Comparison of ENCODE assay signal across 8 cellular contexts in genomic region chr1:157137051-157137772, GRCh38. TPM values are rescaled to one million over a fixed set of nuclear protein-coding genes. Genes with fewer than 3 reads are reported as not detected.
DNase-seq lines count a peak whose midpoint lies in the region; ATAC-seq and TF ChIP-seq lines count a peak whose summit lies in the region.

No MANE protein-coding gene starts in this region.

- TF ChIP-seq POLR2A in NB4 (IDR thresholded peaks at IDR 0.05; ENCODE audit: extremely low read depth, insufficient read length), result no peak
- no peak for TF ChIP-seq POLR2A in body of pancreas (IDR thresholded peaks at IDR 0.05)

- H3K27ac ChIP-seq in DND-41 (ENCODE audit: low read length) (peak overlapping the region; percentile 88), body of pancreas (peak overlapping the region; percentile 84 to 92 (median 91)), temporal lobe (ENCODE audit: low read depth, low read length) (peak overlapping the region; percentile 11)

- peak overlapping the region; percentile 56 to 78; a peak in 3 of 4 replicates for H3K4me3 ChIP-seq in DND-41 (ENCODE audit: low read depth in 1 of 2, low read length in 2 of 2)
- H3K4me3 ChIP-seq in NB4 (ENCODE audit: low read depth, low read length), result peak overlapping the region; percentile 96
- peak overlapping the region; percentile 62 to 96 for H3K4me3 ChIP-seq in body of pancreas

- DNase-seq in DND-41 (peak; percentile 32), NB4 (ENCODE audit: low read depth) (peak; percentile 56), body of pancreas (no peak), left colon (peak in 1 of 2 donors; percentile 32), LoVo (ENCODE audit: low spot score) (no peak)
- no peak for DNase-seq in activated CD8-positive, alpha-beta memory T cell treated with anti-CD3 and anti-CD28 coated beads, Interleukin-2, amount 50 U/mL, for 4 hours

- peaks cover 47% of the 10 kb centered on the region for H3K79me2 ChIP-seq in DND-41 (ENCODE audit: insufficient read depth, low read length)

- peaks cover 7% of the 10 kb centered on the region for H3K27me3 ChIP-seq in DND-41 (ENCODE audit: insufficient read depth, low read length, poor library complexity)
- no peaks in the 10 kb centered on the region for H3K27me3 ChIP-seq in body of pancreas

- H3K4me1 ChIP-seq in DND-41 (ENCODE audit: insufficient read depth, low read length), result peaks cover 65% of the 10 kb centered on the region
- H3K4me1 ChIP-seq in body of pancreas, result peaks cover 26% of the 10 kb centered on the region

- H2AFZ ChIP-seq in DND-41 (ENCODE audit: low read depth, low read length), result peak overlapping the region; percentile 86; the same call in 1 of the 2 replicates

- 3% methylated on average over 16 of the region's 16 CpGs for WGBS in body of pancreas, 2 donors

- H3K36me3 ChIP-seq in DND-41 (ENCODE audit: insufficient read depth, low read length) (peaks cover 34% of the 10 kb centered on the region), body of pancreas (replicated peaks in 1 of 2; ENCODE audit: insufficient read depth in 1 of 2, low read depth in 2 of 2) (peaks cover 0 to 17% of the 10 kb centered on the region in 2 donors)

- intact Hi-C loops in body of pancreas (cut with DNase I) (no loop called here), left colon (cut with DNase I, micrococcal nuclease) (no loop called here)

- no peak for ATAC-seq in DND-41 (ENCODE audit: insufficient read depth, low read depth)
- no peak for ATAC-seq in body of pancreas
- peak; percentile 50 for ATAC-seq in left colon
- no peak for ATAC-seq in HG03521 (IDR thresholded peaks at IDR 0.05; ENCODE audit: unreplicated experiment)

- peaks cover 42% of the 10 kb centered on the region for H4K20me1 ChIP-seq in DND-41 (ENCODE audit: insufficient read depth, low read length)

- no peaks in the 10 kb centered on the region for H3K9me3 ChIP-seq in DND-41 (ENCODE audit: insufficient read depth, low read length, severe bottlenecking)
- no peaks in the 10 kb centered on the region for H3K9me3 ChIP-seq in body of pancreas

- H3K9ac ChIP-seq in DND-41 (ENCODE audit: low read depth, low read length), result peak overlapping the region; percentile 89

- no peak for TF ChIP-seq CTCF in DND-41 (IDR thresholded peaks at IDR 0.05; ENCODE audit: borderline replicate concordance, extremely low read depth, low read length, poor library complexity, severe bottlenecking)
- no peak for TF ChIP-seq CTCF in NB4 (IDR thresholded peaks at IDR 0.05; ENCODE audit: low read depth, low read length)
- no peak for TF ChIP-seq CTCF in body of pancreas (IDR thresholded peaks at IDR 0.05)

- H3K4me2 ChIP-seq in DND-41 (ENCODE audit: insufficient read depth, low read length), result peak overlapping the region; percentile 76

RNA-seq across cellular contexts. Expression of gene ETV3, which starts 1.0 kb away (rescaled TPM):
- total RNA-seq in body of pancreas (10 to 100 TPM in 1 of 2 donors, 1 to 10 TPM in 1; 5.6 to 11.4 TPM), left colon (10 to 100 TPM; 27.9 to 32.5 TPM), temporal lobe (12.5 TPM)

RNA-seq across cellular contexts. Expression of gene ETV3L, which starts 37.6 kb away (rescaled TPM):
- total RNA-seq in body of pancreas (not detected), left colon (not detected), temporal lobe (not detected)

Comparison
In these comparisons a context has a peak if more than half of its experiments do, and no peak if none do; other contexts are left out.
1. DNase-seq: peak in DND-41 (single experiment) and NB4 (single experiment); none in body of pancreas (0 of 4), activated CD8-positive, alpha-beta memory T cell treated with anti-CD3 and anti-CD28 coated beads, Interleukin-2, amount 50 U/mL, for 4 hours (single experiment) and LoVo (single experiment).
2. H3K27ac ChIP-seq: peak in every context shown above with its lines; median percentile 91 in body of pancreas; 88 in DND-41; 11 in temporal lobe.
3. Peak in every context shown above with its lines, with median percentiles within 50 percentile points of each other: H3K4me3 ChIP-seq.